1 cellular context compared by ENCODE assay signal in genomic region chr18:12060182-12060870, GRCh38.
TF ChIP-seq lines count a peak whose summit lies in the region.

No MANE protein-coding gene starts in this region.

TF ChIP-seq in H1, 55 proteins besides CTCF, POLR2A, EP300 and RAD21 (continued from another document):
- TF ChIP-seq SP4 (IDR thresholded peaks at IDR 0.05; ENCODE audit: low read length) = no peak
